Comparison of ENCODE assay signal across 14 cellular contexts in genomic region chr19:19468424-19469050, GRCh38. TPM values are rescaled to one million over a fixed set of nuclear protein-coding genes. Genes with fewer than 3 reads are reported as not detected.
A peak's percentile ranks its signal among the peaks of the same experiment; 100 is the strongest.
DNase-seq lines count a peak whose midpoint lies in the region; ATAC-seq and TF ChIP-seq lines count a peak whose summit lies in the region.
"Had no signal": no experiment of that assay in that cellular context is flagged by ENCODE, and none has a peak within 500 bp of the region (broad histone marks: within the 10 kb centered on the region; RNA-seq: fewer than 3 reads in every experiment).

No MANE protein-coding gene starts in this region.

- H3K4me1 Mint-ChIP-seq in T-helper 1 cell treated with Interleukin-12 subunit alpha and Interleukin-12 subunit beta and Interleukin-4 antibody, amounts not matched to agents 30 μg/mL and 1 μg/mL, for 36 hours (ENCODE audit: low read depth) = peaks cover 29% of the 10 kb centered on the region
- H3K4me1 Mint-ChIP-seq in T-helper 2 cell treated with Interferon-gamma antibody and Interleukin-4, amounts not matched to agents 5 μg/mL and 100 μg/mL, for 36 hours (ENCODE audit: low read depth) = peaks cover 32% of the 10 kb centered on the region

- peaks cover 38% of the 10 kb centered on the region for H3K9me3 Mint-ChIP-seq in T-helper 1 cell treated with Interleukin-12 subunit alpha and Interleukin-12 subunit beta and Interleukin-4 antibody, amounts not matched to agents 30 μg/mL and 1 μg/mL, for 36 hours
- peaks cover 38% of the 10 kb centered on the region for H3K9me3 Mint-ChIP-seq in T-helper 2 cell treated with Interferon-gamma antibody and Interleukin-4, amounts not matched to agents 5 μg/mL and 100 μg/mL, for 36 hours

- no peak for DNase-seq in T-helper 1 cell
- DNase-seq in HCT116 (ENCODE audit: low read depth, low spot score) = no peak
- no peak for DNase-seq in T-helper 2 cell treated with Interferon-gamma antibody and Interleukin-4, amounts not matched to agents 5 μg/mL and 100 μg/mL, for 36 hours (ENCODE audit: low spot score)
- DNase-seq in foreskin fibroblast = peak; percentile 26 to 58
- DNase-seq in NCI-H774 (lab: John Stamatoyannopoulos, UW) = no peak
- no peak for DNase-seq in NCI-H2227 (lab: John Stamatoyannopoulos, UW; ENCODE audit: unreplicated experiment)
- DNase-seq: heart right ventricle, KBM-7, kidney glomerular epithelial cell, NCI-H1930 had no signal

- peaks cover 13 to 21% of the 10 kb centered on the region in 2 experiments; a peak in 3 of 4 replicates for H3K9me3 ChIP-seq in HCT116 (ENCODE audit: control insufficient read depth in 1 of 2, insufficient read depth in 1 of 2, low read depth in 1 of 2, low read length in 2 of 2)

- H3K9ac ChIP-seq in HCT116 (ENCODE audit: low read length) = no peak overlapping the region

- peak overlapping the region; percentile 29 for H3K27ac Mint-ChIP-seq in T-helper 1 cell treated with Interleukin-12 subunit alpha and Interleukin-12 subunit beta and Interleukin-4 antibody, amounts not matched to agents 30 μg/mL and 1 μg/mL, for 36 hours
- H3K27ac Mint-ChIP-seq in T-helper 2 cell treated with Interferon-gamma antibody and Interleukin-4, amounts not matched to agents 5 μg/mL and 100 μg/mL, for 36 hours = peak overlapping the region; percentile 46
- H3K27ac Mint-ChIP-seq: activated T-helper 2 cell treated with anti-CD3 and anti-CD28 coated beads, Interferon-gamma antibody, Interleukin-2, Interleukin-4, amounts not matched to agents 10 μg/mL and 5 μg/mL and 100 μg/mL, durations not matched to agents 14 hours and 24 hours and 36 hours had no signal

- no peak for ATAC-seq in HCT116
- no peak for ATAC-seq in GM18873 (IDR thresholded peaks at IDR 0.05; ENCODE audit: low FRiP score, unreplicated experiment)
- ATAC-seq: heart right ventricle had no signal

- H3K9me2 ChIP-seq in HCT116 (ENCODE audit: insufficient read depth) = no peaks in the 10 kb centered on the region

- CTCF ChIA-PET in HCT116 (lab: Charles Lee) = no interaction called here

- H4K20me1 ChIP-seq in HCT116 (ENCODE audit: insufficient read depth) = no peaks in the 10 kb centered on the region

- intact Hi-C loops in HCT116 (cut with micrococcal nuclease) = no loop called here

- peaks cover 98% of the 10 kb centered on the region for H3K79me2 ChIP-seq in HCT116 (ENCODE audit: insufficient read depth, low read length)

- peaks cover 58% of the 10 kb centered on the region for H3K36me3 Mint-ChIP-seq in T-helper 1 cell treated with Interleukin-12 subunit alpha and Interleukin-12 subunit beta and Interleukin-4 antibody, amounts not matched to agents 30 μg/mL and 1 μg/mL, for 36 hours (ENCODE audit: low read depth)
- peaks cover 76% of the 10 kb centered on the region for H3K36me3 Mint-ChIP-seq in T-helper 2 cell treated with Interferon-gamma antibody and Interleukin-4, amounts not matched to agents 5 μg/mL and 100 μg/mL, for 36 hours (ENCODE audit: low read depth)

- TSS peak; percentile 27 for BruUV-seq in HCT116 (replicated peaks; lab: Mats Ljungman, UMichigan)

- H2AFZ ChIP-seq in HCT116 (ENCODE audit: low read depth, low read length, poor library complexity, severe bottlenecking) = no peak overlapping the region

- H3K27me3 Mint-ChIP-seq in T-helper 1 cell treated with Interleukin-12 subunit alpha and Interleukin-12 subunit beta and Interleukin-4 antibody, amounts not matched to agents 30 μg/mL and 1 μg/mL, for 36 hours (ENCODE audit: low read depth) = no peaks in the 10 kb centered on the region
- H3K27me3 Mint-ChIP-seq in T-helper 2 cell treated with Interferon-gamma antibody and Interleukin-4, amounts not matched to agents 5 μg/mL and 100 μg/mL, for 36 hours (ENCODE audit: low read depth) = no peaks in the 10 kb centered on the region

- no peak for TF ChIP-seq CTCF in HCT116 (IDR thresholded peaks at IDR 0.05 in 2 of 3, conservative IDR thresholded peaks at IDR 0.05 in 1 of 3; ENCODE audit: borderline replicate concordance in 1 of 3, insufficient read depth in 1 of 3, low read depth in 2 of 3, low read length in 2 of 3)
- no peak for TF ChIP-seq CTCF in foreskin fibroblast (IDR thresholded peaks at IDR 0.05; ENCODE audit: low read depth, low read length)

- no peak for TF ChIP-seq POLR2A in HCT116 (IDR thresholded peaks at IDR 0.05; ENCODE audit: borderline replicate concordance, extremely low read depth, insufficient read depth, insufficient read length)

- no peak overlapping the region for H3K4me3 Mint-ChIP-seq in T-helper 1 cell treated with Interleukin-12 subunit alpha and Interleukin-12 subunit beta and Interleukin-4 antibody, amounts not matched to agents 30 μg/mL and 1 μg/mL, for 36 hours
- H3K4me3 Mint-ChIP-seq in T-helper 2 cell treated with Interferon-gamma antibody and Interleukin-4, amounts not matched to agents 5 μg/mL and 100 μg/mL, for 36 hours = no peak overlapping the region

- no peak overlapping the region for H3K27ac ChIP-seq in HCT116 (ENCODE audit: low read depth, low read length)
- H3K27ac ChIP-seq: heart right ventricle, SJSA1 had no signal

- RAD21 ChIA-PET in HCT116 (lab: Charles Lee; ENCODE audit: low non-redundant PET in 1 of 2, low total read pairs in 2 of 2, uncharacterized antibody in 2 of 2, unreplicated experiment in 2 of 2) = no interaction called here

- no peak overlapping the region for H3K4me3 ChIP-seq in HCT116 (replicated peaks in 1 of 2; ENCODE audit: low read depth in 1 of 2, low read length in 2 of 2)
- H3K4me3 ChIP-seq in foreskin fibroblast (ENCODE audit: low read depth in 1 of 2, low read length in 2 of 2) = no peak overlapping the region
- H3K4me3 ChIP-seq: heart right ventricle, SJSA1 had no signal

- peaks cover 12 to 56% of the 10 kb centered on the region in 2 experiments for H3K36me3 ChIP-seq in HCT116 (ENCODE audit: control insufficient read depth in 1 of 2, insufficient read depth in 2 of 2, low read length in 2 of 2)

- H3K27me3 ChIP-seq in HCT116 (ENCODE audit: insufficient read depth, low read length) = no peaks in the 10 kb centered on the region
- H3K27me3 ChIP-seq: heart right ventricle, SJSA1 had no signal

- no peak for TF ChIP-seq RAD21 in HCT116 (IDR thresholded peaks at IDR 0.05; ENCODE audit: low read depth)

- POLR2A ChIA-PET in HCT116 (lab: Charles Lee) = no interaction called here

- H3K4me2 ChIP-seq in HCT116 (ENCODE audit: low read length) = no peak overlapping the region

- H3K4me1 ChIP-seq in HCT116 (ENCODE audit: control insufficient read depth in 1 of 2, insufficient read depth in 2 of 2, low read length in 2 of 2) = no peaks in the 10 kb centered on the region
- H3K4me1 ChIP-seq: SJSA1 had no signal

TF ChIP-seq in HCT116, 20 proteins besides CTCF, POLR2A, EP300 and RAD21:
- TF ChIP-seq EZH2phosphoT487 (IDR thresholded peaks at IDR 0.05; ENCODE audit: borderline replicate concordance) (no peak), CBX3 (IDR thresholded peaks at IDR 0.05; ENCODE audit: low read depth) (peak; percentile 64; the same call in 1 of the 2 replicates), MAX (IDR thresholded peaks at IDR 0.05) (no peak)

RNA-seq across cellular contexts. Expression of gene TSSK6, which starts 46.8 kb away (rescaled TPM):
- 4.1 TPM for total RNA-seq in HCT116 (2021; ENCODE audit: unreplicated experiment)
- 2.7 and 4.1 TPM in 2 replicates for polyA plus RNA-seq in HCT116 (2012)

RNA-seq across cellular contexts. Expression of gene NDUFA13, which starts 47.5 kb away (rescaled TPM):
- total RNA-seq in HCT116 (2021; ENCODE audit: unreplicated experiment) = 339 TPM
- polyA plus RNA-seq in HCT116 (2012) = 415 and 570 TPM in 2 replicates

Comparison
In these comparisons a context has a peak if more than half of its experiments do, and no peak if none do; other contexts are left out.
1. DNase-seq: peak in foreskin fibroblast (2 of 2); none in T-helper 1 cell (0 of 5), HCT116 (single experiment), T-helper 2 cell treated with Interferon-gamma antibody and Interleukin-4, amounts not matched to agents 5 μg/mL and 100 μg/mL, for 36 hours (single experiment), NCI-H774 (single experiment) and NCI-H2227 (single experiment).